Comparison of ENCODE assay signal across 8 cellular contexts in genomic region chr1:2587071-2587859, GRCh38. TPM values are rescaled to one million over a fixed set of nuclear protein-coding genes. Genes with fewer than 3 reads are reported as not detected.
DNase-seq lines count a peak whose midpoint lies in the region; ATAC-seq and TF ChIP-seq lines count a peak whose summit lies in the region.

No MANE protein-coding gene starts in this region.

- no peak for ATAC-seq in GM19455 (IDR thresholded peaks at IDR 0.05; ENCODE audit: unreplicated experiment)

- TF ChIP-seq CTCF in Peyer's patch (IDR thresholded peaks at IDR 0.05) (no peak), colonic mucosa (IDR thresholded peaks at IDR 0.05) (no peak)

- H3K27ac ChIP-seq in ACC112 (ENCODE audit: low read depth, low read length) (no peak overlapping the region), Peyer's patch (peak overlapping the region; percentile 97 to 100 (median 99)), colonic mucosa (peak overlapping the region; percentile 98)

- peaks cover 5% of the 10 kb centered on the region for H3K79me2 ChIP-seq in ACC112 (ENCODE audit: control insufficient read depth, insufficient read depth, low read length, unreplicated experiment)

- no peak overlapping the region for H2AFZ ChIP-seq in ACC112 (ENCODE audit: low read length, unreplicated experiment)

- peak overlapping the region; percentile 96 for H3K4me3 ChIP-seq in ACC112 (ENCODE audit: low read depth, low read length)
- H3K4me3 ChIP-seq in Peyer's patch = peak overlapping the region; percentile 78 to 94 (median 83)
- peak overlapping the region; percentile 88 for H3K4me3 ChIP-seq in colonic mucosa
- peak overlapping the region; percentile 46 for H3K4me3 ChIP-seq in mucosa of stomach (ENCODE audit: low read length)

- DNase-seq in GM19238 (ENCODE audit: insufficient read length, low spot score) (peak; percentile 31), Peyer's patch (peak in 2 of 3 donors; percentile 33 to 69), colonic mucosa (peak; percentile 53), NCI-H2171 treated with DMSO at 0.1 percent for 48 hours (lab: John Stamatoyannopoulos, UW) (no peak), iPS-NIHi11 (ENCODE audit: low spot score) (no peak)

- no peaks in the 10 kb centered on the region for H3K36me3 ChIP-seq in ACC112 (ENCODE audit: insufficient read depth, low read length)
- peaks cover 0 to 14% (median 0%) of the 10 kb centered on the region in 3 donors for H3K36me3 ChIP-seq in Peyer's patch
- no peaks in the 10 kb centered on the region for H3K36me3 ChIP-seq in colonic mucosa
- no peaks in the 10 kb centered on the region for H3K36me3 ChIP-seq in mucosa of stomach (ENCODE audit: control insufficient read depth, insufficient read depth, low read length)

- H3K27me3 ChIP-seq in ACC112 (ENCODE audit: insufficient read depth, low read length) = no peaks in the 10 kb centered on the region
- H3K27me3 ChIP-seq in Peyer's patch = no peaks in the 10 kb centered on the region
- no peaks in the 10 kb centered on the region for H3K27me3 ChIP-seq in colonic mucosa
- no peaks in the 10 kb centered on the region for H3K27me3 ChIP-seq in mucosa of stomach (ENCODE audit: control insufficient read depth, insufficient read depth, low read length)

- TF ChIP-seq POLR2A in Peyer's patch (IDR thresholded peaks at IDR 0.05) = peak in 1 of 2 donors; percentile 7

- H3K4me1 ChIP-seq in ACC112 (ENCODE audit: control insufficient read depth, insufficient read depth, low read length, unreplicated experiment) = peaks cover 6% of the 10 kb centered on the region
- H3K4me1 ChIP-seq in Peyer's patch = peaks cover 0 to 41% (median 22%) of the 10 kb centered on the region in 4 donors
- peaks cover 12% of the 10 kb centered on the region for H3K4me1 ChIP-seq in colonic mucosa
- peaks cover 40% of the 10 kb centered on the region for H3K4me1 ChIP-seq in mucosa of stomach (ENCODE audit: control insufficient read depth, insufficient read depth, low read length)

- H3K9ac ChIP-seq in colonic mucosa (ENCODE audit: low read depth in 2 of 2, low read length in 2 of 2) (peak overlapping the region; percentile 86), mucosa of stomach (ENCODE audit: low read length) (peak overlapping the region; percentile 72)

- no peaks in the 10 kb centered on the region for H3K9me3 ChIP-seq in Peyer's patch
- H3K9me3 ChIP-seq in colonic mucosa = no peaks in the 10 kb centered on the region
- H3K9me3 ChIP-seq in mucosa of stomach (ENCODE audit: control insufficient read depth, low read length) = no peaks in the 10 kb centered on the region

- intact Hi-C loops in colonic mucosa (cut with DNase I) = no loop called here

RNA-seq across cellular contexts. Expression of gene PRXL2B, which starts 0.7 kb away (rescaled TPM):
- total RNA-seq in Peyer's patch (10 to 100 TPM; 41.3 to 79.5 (median 59.0) TPM), colonic mucosa (100 to 1,000 TPM; 105 to 120 TPM)

RNA-seq across cellular contexts. Expression of gene TNFRSF14, which starts 31.1 kb away (rescaled TPM):
- total RNA-seq in Peyer's patch = 100 to 1,000 TPM; 231 to 532 (median 316) TPM
- 100 to 1,000 TPM; 111 to 145 TPM for total RNA-seq in colonic mucosa

RNA-seq across cellular contexts. Expression of gene MMEL1, which starts 45.6 kb away (rescaled TPM):
- 10 to 100 TPM in 3 of 4 donors, 1 to 10 TPM in 1; 7.4 to 51.7 (median 27.4) TPM for total RNA-seq in Peyer's patch
- total RNA-seq in colonic mucosa = 10 to 100 TPM; 11.4 to 13.9 TPM

RNA-seq across cellular contexts. Expression of gene HES5, which starts 57.2 kb away (rescaled TPM):
- total RNA-seq in Peyer's patch (under 1 TPM in 1 of 4 donors, not detected in 3; 0.88 TPM), colonic mucosa (1 to 10 TPM; 2.5 to 4.2 TPM)

Comparison
In these comparisons a context has a peak if more than half of its experiments do, and no peak if none do; other contexts are left out.
1. H3K4me3 ChIP-seq: peak in every context shown above with its lines; median percentile 96 in ACC112; 88 in colonic mucosa; 83 in Peyer's patch; 46 in mucosa of stomach.
2. DNase-seq: peak in GM19238 (single experiment), Peyer's patch (2 of 3) and colonic mucosa (single experiment); none in NCI-H2171 treated with DMSO at 0.1 percent for 48 hours (single experiment) and iPS-NIHi11 (single experiment).